15 cellular contexts compared by ENCODE assay signal in genomic region chr5:32168460-32169033, GRCh38. TPM values are rescaled to one million over a fixed set of nuclear protein-coding genes. Genes with fewer than 3 reads are reported as not detected.
DNase-seq lines count a peak whose midpoint lies in the region; ATAC-seq and TF ChIP-seq lines count a peak whose summit lies in the region.
"Had no signal": no experiment of that assay in that cellular context is flagged by ENCODE, and none has a peak within 500 bp of the region (broad histone marks: within the 10 kb centered on the region; RNA-seq: fewer than 3 reads in every experiment).

No MANE protein-coding gene starts in this region.

- H3K27ac ChIP-seq in right cardiac atrium (ENCODE audit: low read length) (no peak overlapping the region), subcutaneous abdominal adipose tissue (ENCODE audit: low read depth, low read length) (peak overlapping the region; percentile 8), ovary (no peak overlapping the region)

- H3K27me3 ChIP-seq in right cardiac atrium (ENCODE audit: control insufficient read depth, insufficient read depth) = no peaks in the 10 kb centered on the region
- H3K27me3 ChIP-seq in subcutaneous abdominal adipose tissue (ENCODE audit: control insufficient read depth in 5 of 5, insufficient read depth in 4 of 5, low read length in 5 of 5) = no peaks in the 10 kb centered on the region
- H3K27me3 ChIP-seq in ovary = no peaks in the 10 kb centered on the region

- POLR2A ChIA-PET in activated CD4-positive, alpha-beta memory T cell treated with anti-CD3 and anti-CD28 coated beads, Interleukin-2, amount 10 ng/mL, durations not matched to agents 7 days and 5 days (lab: Charles Lee) = no interaction called here
- POLR2A ChIA-PET in activated CD4-positive, alpha-beta memory T cell treated with anti-CD3 and anti-CD28 coated beads for 36 hours (lab: Charles Lee) = no interaction called here
- POLR2A ChIA-PET in GM10248 (lab: Yijun Ruan, JAX) = no interaction called here

- H3K9me3 Mint-ChIP-seq in activated CD4-positive, alpha-beta memory T cell treated with anti-CD3 and anti-CD28 coated beads, Interleukin-2, amount 10 ng/mL, durations not matched to agents 7 days and 5 days = no peaks in the 10 kb centered on the region
- no peaks in the 10 kb centered on the region for H3K9me3 Mint-ChIP-seq in activated CD4-positive, alpha-beta memory T cell treated with anti-CD3 and anti-CD28 coated beads for 36 hours
- H3K9me3 Mint-ChIP-seq: T-cell had no signal

- H3K9ac ChIP-seq in subcutaneous abdominal adipose tissue (ENCODE audit: low read length in 5 of 5) = peak overlapping the region in 1 of 5 donors; percentile 20

- 73% methylated on average over 9 of the region's 9 CpGs for WGBS in right cardiac atrium
- WGBS in ovary, 3 donors = 56 to 61% (median 57%) methylated on average over 9 of the region's 9 CpGs

- no peak overlapping the region for H3K4me3 Mint-ChIP-seq in activated CD4-positive, alpha-beta memory T cell treated with anti-CD3 and anti-CD28 coated beads, Interleukin-2, amount 10 ng/mL, durations not matched to agents 7 days and 5 days
- H3K4me3 Mint-ChIP-seq in activated CD4-positive, alpha-beta memory T cell treated with anti-CD3 and anti-CD28 coated beads for 36 hours = no peak overlapping the region

- peak overlapping the region; percentile 38 for H3K27ac Mint-ChIP-seq in activated CD4-positive, alpha-beta memory T cell treated with anti-CD3 and anti-CD28 coated beads, Interleukin-2, amount 10 ng/mL, durations not matched to agents 7 days and 5 days
- no peak overlapping the region for H3K27ac Mint-ChIP-seq in activated CD4-positive, alpha-beta memory T cell treated with anti-CD3 and anti-CD28 coated beads for 36 hours

- intact Hi-C loops in activated CD4-positive, alpha-beta memory T cell treated with anti-CD3 and anti-CD28 coated beads for 36 hours (cut with micrococcal nuclease) = no loop called here
- intact Hi-C loops in right cardiac atrium (cut with DNase I) = no loop called here
- intact Hi-C loops in ovary (cut with DNase I) = no loop called here

- H3K4me3 ChIP-seq in right cardiac atrium (ENCODE audit: low read length) (no peak overlapping the region), subcutaneous abdominal adipose tissue (ENCODE audit: low read depth in 1 of 5, low read length in 5 of 5) (no peak overlapping the region), ovary (no peak overlapping the region)

- CTCF ChIA-PET in activated CD4-positive, alpha-beta memory T cell treated with anti-CD3 and anti-CD28 coated beads, Interleukin-2, amount 10 ng/mL, durations not matched to agents 7 days and 5 days (lab: Charles Lee) = no interaction called here
- CTCF ChIA-PET in activated CD4-positive, alpha-beta memory T cell treated with anti-CD3 and anti-CD28 coated beads for 36 hours (lab: Charles Lee) = interaction anchor here (0.6 to 1.0 kb wide), 2 partner anchors 13 to 161 kb away, joined by 3 to 4 read pairs; no protein-coding TSS in a partner anchor
- CTCF ChIA-PET in GM10248 (lab: Yijun Ruan, JAX) = interaction anchor here (0.8 kb wide), 1 partner anchor 10 kb away, joined by 3 read pairs; no protein-coding TSS in a partner anchor

- no peaks in the 10 kb centered on the region for H3K27me3 Mint-ChIP-seq in activated CD4-positive, alpha-beta memory T cell treated with anti-CD3 and anti-CD28 coated beads, Interleukin-2, amount 10 ng/mL, durations not matched to agents 7 days and 5 days
- no peaks in the 10 kb centered on the region for H3K27me3 Mint-ChIP-seq in activated CD4-positive, alpha-beta memory T cell treated with anti-CD3 and anti-CD28 coated beads for 36 hours
- H3K27me3 Mint-ChIP-seq: T-cell had no signal

- H3K36me3 ChIP-seq in subcutaneous abdominal adipose tissue (ENCODE audit: control insufficient read depth in 5 of 5, insufficient read depth in 5 of 5, low read length in 5 of 5) (peaks cover 0 to 24% (median 10%) of the 10 kb centered on the region in 5 donors), ovary (no peaks in the 10 kb centered on the region)

- ATAC-seq in right cardiac atrium = peak; percentile 60 to 75
- ATAC-seq: activated CD4-positive, CD25-positive, alpha-beta regulatory T cell treated with anti-CD3 and anti-CD28 coated beads, Interleukin-2, amount 50 U/mL, for 24 hours; Panc1; T-cell had no signal

- H3K36me3 Mint-ChIP-seq in activated CD4-positive, alpha-beta memory T cell treated with anti-CD3 and anti-CD28 coated beads, Interleukin-2, amount 10 ng/mL, durations not matched to agents 7 days and 5 days (ENCODE audit: low read depth) = peaks cover 83% of the 10 kb centered on the region
- H3K36me3 Mint-ChIP-seq in activated CD4-positive, alpha-beta memory T cell treated with anti-CD3 and anti-CD28 coated beads for 36 hours = peaks cover 59% of the 10 kb centered on the region

- TF ChIP-seq EP300 in ovary (IDR thresholded peaks at IDR 0.05) = no peak

- TF ChIP-seq POLR2A in ovary (IDR thresholded peaks at IDR 0.05) = no peak

- H3K9me3 ChIP-seq in right cardiac atrium (ENCODE audit: control insufficient read depth, low read length) = no peaks in the 10 kb centered on the region
- no peaks in the 10 kb centered on the region for H3K9me3 ChIP-seq in subcutaneous abdominal adipose tissue (ENCODE audit: control insufficient read depth in 5 of 5, low read length in 5 of 5)
- H3K9me3 ChIP-seq in ovary = no peaks in the 10 kb centered on the region

- no peak for DNase-seq in activated CD4-positive, alpha-beta memory T cell treated with anti-CD3 and anti-CD28 coated beads, Interleukin-2, amount 10 ng/mL, durations not matched to agents 7 days and 5 days
- DNase-seq in activated CD4-positive, alpha-beta memory T cell treated with anti-CD3 and anti-CD28 coated beads for 36 hours = no peak
- DNase-seq in cerebellar cortex (ENCODE audit: low spot score) (peak; percentile 45), right cardiac atrium (no peak), ovary (no peak), GM10248 (ENCODE audit: extremely low spot score) (no peak), NCI-H1105 (lab: John Stamatoyannopoulos, UW) (no peak)
- DNase-seq: activated T-cell treated with anti-CD3 and anti-CD28 coated beads, Interleukin-2, amount 50 U/mL, for 1 hour; NCI-H187 treated with DMSO at 0.1 percent for 48 hours; NCI-H526; nucleus accumbens; T-cell had no signal

- H3K4me1 Mint-ChIP-seq in activated CD4-positive, alpha-beta memory T cell treated with anti-CD3 and anti-CD28 coated beads, Interleukin-2, amount 10 ng/mL, durations not matched to agents 7 days and 5 days = peaks cover 52% of the 10 kb centered on the region
- peaks cover 56% of the 10 kb centered on the region for H3K4me1 Mint-ChIP-seq in activated CD4-positive, alpha-beta memory T cell treated with anti-CD3 and anti-CD28 coated beads for 36 hours (ENCODE audit: low read depth)

- TF ChIP-seq CTCF in ovary (IDR thresholded peaks at IDR 0.05) (no peak), GM10248 (IDR thresholded peaks at IDR 0.05; ENCODE audit: control extremely low read depth, extremely low read depth, low read depth, missing control alignments) (no peak)

- H3K4me1 ChIP-seq in right cardiac atrium (ENCODE audit: control insufficient read depth, insufficient read depth, low read length) = peaks cover 13% of the 10 kb centered on the region
- H3K4me1 ChIP-seq in subcutaneous abdominal adipose tissue (ENCODE audit: control insufficient read depth in 5 of 5, insufficient read depth in 5 of 5, low read length in 5 of 5) = peaks cover 2 to 55% (median 54%) of the 10 kb centered on the region in 5 donors
- peaks cover 13% of the 10 kb centered on the region for H3K4me1 ChIP-seq in ovary (ENCODE audit: insufficient read depth)

RNA-seq across cellular contexts. Expression of gene GOLPH3, which starts 5.6 kb away (rescaled TPM):
- total RNA-seq in activated CD4-positive, alpha-beta memory T cell treated with anti-CD3 and anti-CD28 coated beads, Interleukin-2, amount 10 ng/mL, durations not matched to agents 7 days and 5 days = 10 to 100 TPM; 81.6 to 86.8 TPM
- 10 to 100 TPM; 65.6 to 67.1 TPM for total RNA-seq in activated CD4-positive, alpha-beta memory T cell treated with anti-CD3 and anti-CD28 coated beads for 36 hours
- total RNA-seq in right cardiac atrium (10 to 100 TPM; 53.7 to 76.4 (median 57.6) TPM), ovary (10 to 100 TPM; 63.9 to 88.9 (median 81.1) TPM)
- polyA plus RNA-seq in right cardiac atrium (40.4 TPM), ovary (10 to 100 TPM; 54.2 to 80.2 TPM)
